In the genomic region with DNA sequence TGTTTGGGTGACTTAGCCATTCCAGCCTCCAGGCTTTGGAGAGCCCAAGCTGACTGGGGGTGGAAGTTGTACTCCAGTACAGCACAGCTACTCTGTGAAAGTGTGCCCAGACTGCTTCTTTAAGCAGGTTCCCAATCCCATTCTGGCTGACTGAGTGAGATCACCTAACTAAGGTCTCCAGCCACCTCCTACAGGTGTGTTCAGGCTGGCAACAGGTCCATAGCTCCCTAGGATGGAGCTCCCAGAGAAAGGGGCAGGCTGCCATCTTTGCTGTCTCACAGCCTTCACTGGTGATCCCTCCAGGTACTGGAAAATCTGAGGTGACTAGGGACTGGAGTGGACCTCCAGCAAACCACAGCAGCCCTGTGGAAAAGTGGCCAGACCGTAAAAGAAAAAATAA, we compare ENCODE assay signal across 23 cellular contexts.
DNase-seq lines count a peak whose midpoint lies in the region; ATAC-seq, FAIRE-seq and TF ChIP-seq lines count a peak whose summit lies in the region.
"Had no signal": no experiment of that assay in that cellular context is flagged by ENCODE, and none has a peak within 500 bp of the region (broad histone marks: within the 10 kb centered on the region; RNA-seq: fewer than 3 reads in every experiment).

No MANE protein-coding gene starts in this region.

- H2AFZ ChIP-seq in osteoblast (ENCODE audit: low read length): peak overlapping the region; percentile 23

- H3K27ac ChIP-seq in C4-2B (peak overlapping the region; percentile 21), osteoblast (ENCODE audit: low read depth, low read length) (no peak overlapping the region)
- H3K27ac ChIP-seq: 22Rv1; A549; BLaER1 treated with 17β-estradiol and CSF1 and Interleukin-3, amounts not matched to agents 10 nM and 100 nM had no signal

- peak; percentile 20 for FAIRE-seq in HTR-8/SVneo (lab: Jason Lieb, UNC)
- no peak for FAIRE-seq in H54 (lab: Jason Lieb, UNC)
- FAIRE-seq: A549, GM12891, GM19239 had no signal

- H3K27me3 ChIP-seq in osteoblast (ENCODE audit: insufficient read depth, low read length): no peaks in the 10 kb centered on the region
- H3K27me3 ChIP-seq: BLaER1 treated with 17β-estradiol and CSF1 and Interleukin-3, amounts not matched to agents 10 nM and 100 nM had no signal

- peaks cover 1% of the 10 kb centered on the region for H3K4me1 ChIP-seq in osteoblast (ENCODE audit: insufficient read depth, low read length)

- no peaks in the 10 kb centered on the region for H4K20me1 ChIP-seq in osteoblast (ENCODE audit: insufficient read depth, low read length)
- H4K20me1 ChIP-seq: BLaER1 treated with 17β-estradiol and CSF1 and Interleukin-3, amounts not matched to agents 10 nM and 100 nM had no signal

- DNase-seq in HTR-8/SVneo (ENCODE audit: insufficient read length, low spot score): no peak
- no peak for DNase-seq in osteoblast (ENCODE audit: insufficient read length, low spot score, missing footprints)
- DNase-seq in H54 (ENCODE audit: insufficient read length, low spot score): no peak
- no peak for DNase-seq in GF-D8 (lab: John Stamatoyannopoulos, UW)
- DNase-seq: AML-193; CD4-positive, alpha-beta memory T cell; CD4-positive, CD25-positive, alpha-beta regulatory T cell; CD8-positive, alpha-beta memory T cell; COR-L47; DMS 273 treated with DMSO at 0.1 percent for 48 hours; DMS153; DMS53; DMS79; DND-41; EL; GDM1 had no signal

- no peaks in the 10 kb centered on the region for H3K36me3 ChIP-seq in osteoblast (ENCODE audit: insufficient read depth, low read length)
- H3K36me3 ChIP-seq: BLaER1 treated with 17β-estradiol and CSF1 and Interleukin-3, amounts not matched to agents 10 nM and 100 nM had no signal

- no peak for TF ChIP-seq POLR2A in H54 (IDR thresholded peaks at IDR 0.05; ENCODE audit: low read depth, low read length)

- no peak for ATAC-seq in HG03108 (IDR thresholded peaks at IDR 0.05; ENCODE audit: unreplicated experiment)
- ATAC-seq: A549 had no signal

- H3K4me3 ChIP-seq in osteoblast (ENCODE audit: insufficient read depth, low read length): no peak overlapping the region
- H3K4me3 ChIP-seq: A549; BLaER1 treated with 17β-estradiol and CSF1 and Interleukin-3, amounts not matched to agents 10 nM and 100 nM had no signal

- H3K79me2 ChIP-seq in osteoblast (ENCODE audit: insufficient read depth, low read length): no peaks in the 10 kb centered on the region

- H3K9me3 ChIP-seq in osteoblast (ENCODE audit: low read depth, low read length): no peaks in the 10 kb centered on the region
- H3K9me3 ChIP-seq: A549 had no signal

- no peak overlapping the region for H3K4me2 ChIP-seq in osteoblast (ENCODE audit: insufficient read depth, low read length)
- H3K4me2 ChIP-seq: A549; BLaER1 treated with 17β-estradiol and CSF1 and Interleukin-3, amounts not matched to agents 10 nM and 100 nM had no signal

- no peak for TF ChIP-seq CTCF in C4-2B (conservative IDR thresholded peaks at IDR 0.05)
- TF ChIP-seq CTCF in osteoblast (IDR thresholded peaks at IDR 0.05; ENCODE audit: extremely low read depth, low read depth, low read length): no peak
